Comparison of ENCODE assay signal across 8 cellular contexts in genomic region chr7:140672382-140673062, GRCh38. TPM values are rescaled to one million over a fixed set of nuclear protein-coding genes. Genes with fewer than 3 reads are reported as not detected.
DNase-seq lines count a peak whose midpoint lies in the region; ATAC-seq, FAIRE-seq and TF ChIP-seq lines count a peak whose summit lies in the region.

ADCK2 (plus strand) TSS chr7:140672945; CDS start chr7:140673331, 386 bp downstream.

- H3K27ac Mint-ChIP-seq in astrocyte (ENCODE audit: unreplicated experiment): no peak within 1 kb of the TSS

- H3K9me3 ChIP-seq in SU-DHL-6 (ENCODE audit: insufficient read depth, low read length): no peaks in the 10 kb centered on the region
- H3K9me3 ChIP-seq in astrocyte (ENCODE audit: insufficient read depth, low read depth, low read length): no peaks in the 10 kb centered on the region
- no peaks in the 10 kb centered on the region for H3K9me3 ChIP-seq in iPS DF 6.9 (ENCODE audit: control insufficient read depth, insufficient read depth, low read length)

- no peaks in the 10 kb centered on the region for H3K9me3 Mint-ChIP-seq in astrocyte (ENCODE audit: unreplicated experiment)

- H2AFZ ChIP-seq in SU-DHL-6 (ENCODE audit: low read depth, low read length, severe bottlenecking): peak within 1 kb of the TSS; percentile 55
- H2AFZ ChIP-seq in astrocyte (ENCODE audit: low read depth, low read length): peak within 1 kb of the TSS; percentile 99

- H3K4me2 ChIP-seq in SU-DHL-6 (ENCODE audit: low read depth, low read length, poor library complexity, severe bottlenecking) (peak within 1 kb of the TSS; percentile 86), astrocyte (ENCODE audit: low read length) (peak within 1 kb of the TSS; percentile 98)

- H3K4me3 ChIP-seq in SU-DHL-6 (ENCODE audit: insufficient read depth, low read length, poor library complexity, severe bottlenecking) (peak within 1 kb of the TSS; percentile 64), astrocyte (ENCODE audit: insufficient read depth, low read depth, low read length) (peak within 1 kb of the TSS; percentile 66), iPS DF 6.9 (ENCODE audit: low read length) (peak within 1 kb of the TSS; percentile 65), skeletal muscle cell (ENCODE audit: low read depth, low read length) (peak within 1 kb of the TSS; percentile 77)

- TF ChIP-seq CTCF in D721Med (IDR thresholded peaks at IDR 0.05; ENCODE audit: insufficient read depth, missing control alignments) (no peak), SU-DHL-6 (IDR thresholded peaks at IDR 0.05; ENCODE audit: insufficient read depth, low read length, poor library complexity, severe bottlenecking) (no peak), astrocyte (IDR thresholded peaks at IDR 0.05; ENCODE audit: insufficient read depth, low read depth, low read length) (no peak)

- no peaks in the 10 kb centered on the region for H3K36me3 ChIP-seq in SU-DHL-6 (ENCODE audit: low read length)
- no peaks in the 10 kb centered on the region for H3K36me3 ChIP-seq in astrocyte (ENCODE audit: insufficient read depth, low read length)
- H3K36me3 ChIP-seq in iPS DF 6.9 (ENCODE audit: control insufficient read depth, insufficient read depth, low read length): no peaks in the 10 kb centered on the region

- H4K20me1 ChIP-seq in SU-DHL-6 (ENCODE audit: low read depth, low read length): no peaks in the 10 kb centered on the region
- H4K20me1 ChIP-seq in astrocyte (ENCODE audit: insufficient read depth, low read length): no peaks in the 10 kb centered on the region

- no peak for FAIRE-seq in D721Med (lab: Jason Lieb, UNC)
- no peak for FAIRE-seq in astrocyte (lab: Jason Lieb, UNC)

- H3F3A ChIP-seq in SU-DHL-6 (ENCODE audit: insufficient read depth): peaks cover 31% of the 10 kb centered on the region

- peaks cover 10% of the 10 kb centered on the region for H3K4me1 Mint-ChIP-seq in astrocyte (ENCODE audit: low read depth, unreplicated experiment)

- H3K9ac ChIP-seq in SU-DHL-6 (ENCODE audit: low read length): peak within 1 kb of the TSS; percentile 95
- H3K9ac ChIP-seq in astrocyte (ENCODE audit: low read length): peak within 1 kb of the TSS; percentile 77

- H3K36me3 Mint-ChIP-seq in astrocyte (ENCODE audit: low read depth, unreplicated experiment): peaks cover 4% of the 10 kb centered on the region

- no CpG with 5 or more reads among the region's 41 CpGs for WGBS in iPS DF 6.9 (ENCODE audit: insufficient coverage, insufficient read length)

- peaks cover 5% of the 10 kb centered on the region; the same call in 1 of the 2 replicates for H3K79me2 ChIP-seq in SU-DHL-6 (ENCODE audit: insufficient read depth, low read length)
- H3K79me2 ChIP-seq in astrocyte (ENCODE audit: insufficient read depth, low read length): no peaks in the 10 kb centered on the region

- H3K4me1 ChIP-seq in astrocyte (ENCODE audit: insufficient read depth, low read length) (peaks cover 8% of the 10 kb centered on the region), iPS DF 6.9 (ENCODE audit: control insufficient read depth, insufficient read depth, low read length) (peaks cover 3% of the 10 kb centered on the region; the same call in 1 of the 2 replicates)

- H3K27me3 Mint-ChIP-seq in astrocyte (ENCODE audit: low read depth, unreplicated experiment): no peaks in the 10 kb centered on the region

- DNase-seq in D721Med (ENCODE audit: insufficient read length, low spot score) (peak; percentile 93), HT1080 (ENCODE audit: low read depth) (no peak), astrocyte (ENCODE audit: low read depth) (no peak), iPS DF 6.9 (ENCODE audit: low read depth, low spot score) (no peak), skeletal muscle cell (ENCODE audit: low read depth) (no peak), SIG-M5 treated with dmso at 0.1 percent for 504 hours (lab: John Stamatoyannopoulos, UW; ENCODE audit: unreplicated experiment) (no peak)

- H3K27ac ChIP-seq in SU-DHL-6 (ENCODE audit: low read depth, low read length): peak within 1 kb of the TSS; percentile 94
- no peak within 1 kb of the TSS for H3K27ac ChIP-seq in astrocyte (ENCODE audit: low read depth, low read length)
- no peak within 1 kb of the TSS for H3K27ac ChIP-seq in iPS DF 6.9 (ENCODE audit: low read length)

- H3K4me3 Mint-ChIP-seq in astrocyte (ENCODE audit: unreplicated experiment): peak within 1 kb of the TSS; percentile 83

- no peaks in the 10 kb centered on the region for H3K9me2 ChIP-seq in SU-DHL-6 (replicated peaks; ENCODE audit: insufficient read depth, low read length)

- ATAC-seq in GM19463 (IDR thresholded peaks at IDR 0.05; ENCODE audit: unreplicated experiment): peak; percentile 58

- H3K27me3 ChIP-seq in SU-DHL-6 (ENCODE audit: low read length): no peaks in the 10 kb centered on the region
- no peaks in the 10 kb centered on the region for H3K27me3 ChIP-seq in astrocyte (ENCODE audit: insufficient read depth, low read length)
- no peaks in the 10 kb centered on the region for H3K27me3 ChIP-seq in iPS DF 6.9 (ENCODE audit: control insufficient read depth, insufficient read depth, low read length)

RNA-seq across cellular contexts. Expression of gene ADCK2, which starts in this region (rescaled TPM):
- 27.6 and 27.9 TPM in 2 replicates for total RNA-seq in HT1080 (2014; rRNA removed; shearing (Covaris generic))
- 22.5 and 22.6 TPM in 2 replicates for polyA plus RNA-seq in HT1080 (2015; cell fraction: cytosol; rRNA removed)
- polyA plus RNA-seq in HT1080 (2015; cell fraction: nucleus; rRNA removed): 11.6 and 11.9 TPM in 2 replicates
- 11.5 and 12.4 TPM in 2 replicates for total RNA-seq in astrocyte
